In genomic region chr1:233331676-233332519, GRCh38 we compare ENCODE assay signal across 1 cellular context.
TF ChIP-seq lines count a peak whose summit lies in the region.

No MANE protein-coding gene starts in this region.

TF ChIP-seq in K562, 482 proteins besides CTCF, POLR2A, EP300 and RAD21 (continued from another document):
- TF ChIP-seq, protein P1, sequence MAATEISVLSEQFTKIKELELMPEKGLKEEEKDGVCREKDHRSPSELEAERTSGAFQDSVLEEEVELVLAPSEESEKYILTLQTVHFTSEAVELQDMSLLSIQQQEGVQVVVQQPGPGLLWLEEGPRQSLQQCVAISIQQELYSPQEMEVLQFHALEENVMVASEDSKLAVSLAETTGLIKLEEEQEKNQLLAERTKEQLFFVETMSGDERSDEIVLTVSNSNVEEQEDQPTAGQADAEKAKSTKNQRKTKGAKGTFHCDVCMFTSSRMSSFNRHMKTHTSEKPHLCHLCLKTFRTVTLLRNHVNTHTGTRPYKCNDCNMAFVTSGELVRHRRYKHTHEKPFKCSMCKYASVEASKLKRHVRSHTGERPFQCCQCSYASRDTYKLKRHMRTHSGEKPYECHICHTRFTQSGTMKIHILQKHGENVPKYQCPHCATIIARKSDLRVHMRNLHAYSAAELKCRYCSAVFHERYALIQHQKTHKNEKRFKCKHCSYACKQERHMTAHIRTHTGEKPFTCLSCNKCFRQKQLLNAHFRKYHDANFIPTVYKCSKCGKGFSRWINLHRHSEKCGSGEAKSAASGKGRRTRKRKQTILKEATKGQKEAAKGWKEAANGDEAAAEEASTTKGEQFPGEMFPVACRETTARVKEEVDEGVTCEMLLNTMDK (IDR thresholded peaks at IDR 0.05; ENCODE audit: borderline replicate concordance, insufficient read depth, low read depth, low read length, poor library complexity, severe bottlenecking): no peak
- no peak for TF ChIP-seq SAFB (IDR thresholded peaks at IDR 0.05; ENCODE audit: borderline replicate concordance, low read depth, low read length)
- TF ChIP-seq ESRRB (CRISPR knock-in tag; IDR thresholded peaks at IDR 0.05; ENCODE audit: borderline replicate concordance): no peak
- TF ChIP-seq, protein P2, sequence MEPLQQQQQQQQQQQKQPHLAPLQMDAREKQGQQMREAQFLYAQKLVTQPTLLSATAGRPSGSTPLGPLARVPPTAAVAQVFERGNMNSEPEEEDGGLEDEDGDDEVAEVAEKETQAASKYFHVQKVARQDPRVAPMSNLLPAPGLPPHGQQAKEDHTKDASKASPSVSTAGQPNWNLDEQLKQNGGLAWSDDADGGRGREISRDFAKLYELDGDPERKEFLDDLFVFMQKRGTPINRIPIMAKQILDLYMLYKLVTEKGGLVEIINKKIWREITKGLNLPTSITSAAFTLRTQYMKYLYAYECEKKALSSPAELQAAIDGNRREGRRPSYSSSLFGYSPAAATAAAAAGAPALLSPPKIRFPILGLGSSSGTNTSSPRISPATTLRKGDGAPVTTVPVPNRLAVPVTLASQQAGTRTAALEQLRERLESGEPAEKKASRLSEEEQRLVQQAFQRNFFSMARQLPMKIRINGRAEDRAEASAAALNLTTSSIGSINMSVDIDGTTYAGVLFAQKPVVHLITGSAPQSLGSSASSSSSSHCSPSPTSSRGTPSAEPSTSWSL (CRISPR knock-in tag; IDR thresholded peaks at IDR 0.05; ENCODE audit: borderline replicate concordance): no peak
- TF ChIP-seq, protein P3, sequence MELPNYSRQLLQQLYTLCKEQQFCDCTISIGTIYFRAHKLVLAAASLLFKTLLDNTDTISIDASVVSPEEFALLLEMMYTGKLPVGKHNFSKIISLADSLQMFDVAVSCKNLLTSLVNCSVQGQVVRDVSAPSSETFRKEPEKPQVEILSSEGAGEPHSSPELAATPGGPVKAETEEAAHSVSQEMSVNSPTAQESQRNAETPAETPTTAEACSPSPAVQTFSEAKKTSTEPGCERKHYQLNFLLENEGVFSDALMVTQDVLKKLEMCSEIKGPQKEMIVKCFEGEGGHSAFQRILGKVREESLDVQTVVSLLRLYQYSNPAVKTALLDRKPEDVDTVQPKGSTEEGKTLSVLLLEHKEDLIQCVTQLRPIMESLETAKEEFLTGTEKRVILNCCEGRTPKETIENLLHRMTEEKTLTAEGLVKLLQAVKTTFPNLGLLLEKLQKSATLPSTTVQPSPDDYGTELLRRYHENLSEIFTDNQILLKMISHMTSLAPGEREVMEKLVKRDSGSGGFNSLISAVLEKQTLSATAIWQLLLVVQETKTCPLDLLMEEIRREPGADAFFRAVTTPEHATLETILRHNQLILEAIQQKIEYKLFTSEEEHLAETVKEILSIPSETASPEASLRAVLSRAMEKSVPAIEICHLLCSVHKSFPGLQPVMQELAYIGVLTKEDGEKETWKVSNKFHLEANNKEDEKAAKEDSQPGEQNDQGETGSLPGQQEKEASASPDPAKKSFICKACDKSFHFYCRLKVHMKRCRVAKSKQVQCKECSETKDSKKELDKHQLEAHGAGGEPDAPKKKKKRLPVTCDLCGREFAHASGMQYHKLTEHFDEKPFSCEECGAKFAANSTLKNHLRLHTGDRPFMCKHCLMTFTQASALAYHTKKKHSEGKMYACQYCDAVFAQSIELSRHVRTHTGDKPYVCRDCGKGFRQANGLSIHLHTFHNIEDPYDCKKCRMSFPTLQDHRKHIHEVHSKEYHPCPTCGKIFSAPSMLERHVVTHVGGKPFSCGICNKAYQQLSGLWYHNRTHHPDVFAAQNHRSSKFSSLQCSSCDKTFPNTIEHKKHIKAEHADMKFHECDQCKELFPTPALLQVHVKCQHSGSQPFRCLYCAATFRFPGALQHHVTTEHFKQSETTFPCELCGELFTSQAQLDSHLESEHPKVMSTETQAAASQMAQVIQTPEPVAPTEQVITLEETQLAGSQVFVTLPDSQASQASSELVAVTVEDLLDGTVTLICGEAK (IDR thresholded peaks at IDR 0.05): no peak
- TF ChIP-seq, protein P3 (CRISPR knock-in tag; IDR thresholded peaks at IDR 0.05): no peak
- no peak for TF ChIP-seq CBX2 (IDR thresholded peaks at IDR 0.05; ENCODE audit: insufficient read depth, low read length, poor library complexity, severe bottlenecking)
- no peak for TF ChIP-seq ZNF311 (CRISPR knock-in tag; IDR thresholded peaks at IDR 0.05)
- TF ChIP-seq, protein P4, sequence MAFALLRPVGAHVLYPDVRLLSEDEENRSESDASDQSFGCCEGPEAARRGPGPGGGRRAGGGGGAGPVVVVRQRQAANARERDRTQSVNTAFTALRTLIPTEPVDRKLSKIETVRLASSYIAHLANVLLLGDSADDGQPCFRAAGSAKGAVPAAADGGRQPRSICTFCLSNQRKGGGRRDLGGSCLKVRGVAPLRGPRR (CRISPR knock-in tag; IDR thresholded peaks at IDR 0.05): no peak
- TF ChIP-seq, protein P5, sequence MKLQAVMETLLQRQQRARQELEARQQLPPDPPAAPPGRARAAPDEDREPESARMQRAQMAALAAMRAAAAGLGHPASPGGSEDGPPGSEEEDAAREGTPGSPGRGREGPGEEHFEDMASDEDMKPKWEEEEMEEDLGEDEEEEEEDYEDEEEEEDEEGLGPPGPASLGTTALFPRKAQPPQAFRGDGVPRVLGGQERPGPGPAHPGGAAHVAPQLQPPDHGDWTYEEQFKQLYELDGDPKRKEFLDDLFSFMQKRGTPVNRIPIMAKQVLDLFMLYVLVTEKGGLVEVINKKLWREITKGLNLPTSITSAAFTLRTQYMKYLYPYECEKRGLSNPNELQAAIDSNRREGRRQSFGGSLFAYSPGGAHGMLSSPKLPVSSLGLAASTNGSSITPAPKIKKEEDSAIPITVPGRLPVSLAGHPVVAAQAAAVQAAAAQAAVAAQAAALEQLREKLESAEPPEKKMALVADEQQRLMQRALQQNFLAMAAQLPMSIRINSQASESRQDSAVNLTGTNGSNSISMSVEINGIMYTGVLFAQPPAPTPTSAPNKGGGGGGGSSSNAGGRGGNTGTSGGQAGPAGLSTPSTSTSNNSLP (IDR thresholded peaks at IDR 0.05; ENCODE audit: borderline replicate concordance, low read depth, low read length): no peak
- no peak for TF ChIP-seq FOXK2 (conservative IDR thresholded peaks at IDR 0.05 in 1 of 2, IDR thresholded peaks at IDR 0.05 in 1 of 2; ENCODE audit: low read depth in 2 of 2)
- no peak for TF ChIP-seq HNRNPUL1 (IDR thresholded peaks at IDR 0.05; ENCODE audit: low read length)
- no peak for TF ChIP-seq ATF4 (CRISPR knock-in tag; IDR thresholded peaks at IDR 0.05)
- no peak for TF ChIP-seq BDP1 (IDR thresholded peaks at IDR 0.05; ENCODE audit: insufficient read depth, insufficient read length)
- TF ChIP-seq CREB5 (CRISPR knock-in tag; IDR thresholded peaks at IDR 0.05): no peak
- no peak for TF ChIP-seq ZKSCAN1 (IDR thresholded peaks at IDR 0.05; ENCODE audit: low read depth, low read length)
- TF ChIP-seq, protein P6, sequence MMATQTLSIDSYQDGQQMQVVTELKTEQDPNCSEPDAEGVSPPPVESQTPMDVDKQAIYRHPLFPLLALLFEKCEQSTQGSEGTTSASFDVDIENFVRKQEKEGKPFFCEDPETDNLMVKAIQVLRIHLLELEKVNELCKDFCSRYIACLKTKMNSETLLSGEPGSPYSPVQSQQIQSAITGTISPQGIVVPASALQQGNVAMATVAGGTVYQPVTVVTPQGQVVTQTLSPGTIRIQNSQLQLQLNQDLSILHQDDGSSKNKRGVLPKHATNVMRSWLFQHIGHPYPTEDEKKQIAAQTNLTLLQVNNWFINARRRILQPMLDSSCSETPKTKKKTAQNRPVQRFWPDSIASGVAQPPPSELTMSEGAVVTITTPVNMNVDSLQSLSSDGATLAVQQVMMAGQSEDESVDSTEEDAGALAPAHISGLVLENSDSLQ (IDR thresholded peaks at IDR 0.05): no peak
- no peak for TF ChIP-seq CAMTA2 (CRISPR knock-in tag; conservative IDR thresholded peaks at IDR 0.05)
- TF ChIP-seq ZNF253 (CRISPR knock-in tag; conservative IDR thresholded peaks at IDR 0.05): no peak
- TF ChIP-seq, protein P7, sequence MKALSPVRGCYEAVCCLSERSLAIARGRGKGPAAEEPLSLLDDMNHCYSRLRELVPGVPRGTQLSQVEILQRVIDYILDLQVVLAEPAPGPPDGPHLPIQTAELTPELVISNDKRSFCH (CRISPR knock-in tag; IDR thresholded peaks at IDR 0.05): no peak
- TF ChIP-seq, protein P7 (tag; IDR thresholded peaks at IDR 0.05): no peak
